ENCODE assay signal across 33 cellular contexts in genomic region chr17:69356625-69357024, GRCh38. TPM values are rescaled to one million over a fixed set of nuclear protein-coding genes. Genes with fewer than 3 reads are reported as not detected.
"Had no signal": no experiment of that assay in that cellular context is flagged by ENCODE, and none has a peak within 500 bp of the region (broad histone marks: within the 10 kb centered on the region; RNA-seq: fewer than 3 reads in every experiment).

No MANE protein-coding gene starts in this region.

- H3K4me3 ChIP-seq: MG63, PC-9, SJCRH30, SK-N-MC had no signal

- H2AFZ ChIP-seq: PC-9 had no signal

- H3K27me3 ChIP-seq: MG63, SJCRH30 had no signal

- ATAC-seq: Panc1, Right ventricle myocardium inferior, SK-N-SH treated with all-trans-retinoic acid at 6 μM for 48 hours, T-cell had no signal

- H3K4me2 ChIP-seq: PC-9 had no signal

- H3K9me3 ChIP-seq: MG63, SJCRH30 had no signal

- DNase-seq: Kasumi-1, MG63, NCI-H1048, NCI-H1092 treated with DMSO at 0.1 percent for 48 hours, NCI-H1105 treated with DMSO at 0.1 percent for 48 hours, NCI-H1417, NCI-H1436, NCI-H146, NCI-H1694, NCI-H187, NCI-H1930, NCI-H2029 treated with DMSO at 0.1 percent for 48 hours, NCI-H2081 treated with DMSO at 0.1 percent for 48 hours, NCI-H2107, NCI-H2171, NCI-H226, NCI-H446 treated with DMSO at 0.1 percent for 48 hours, NCI-H510A, NCI-H524, NCI-H526, NCI-H774, PC-9, SHP77, SIG-M5, SJCRH30, T-cell had no signal

- H3K4me3 Mint-ChIP-seq: T-cell had no signal

- H3K4me1 ChIP-seq: SJCRH30 had no signal

- H3K9me3 Mint-ChIP-seq: T-cell had no signal

- H3K36me3 ChIP-seq: MG63, SJCRH30 had no signal

- H3K27ac Mint-ChIP-seq: T-cell had no signal

- H3K27ac ChIP-seq: PC-9, RWPE1, SJCRH30, SK-N-MC had no signal

- H3K36me3 Mint-ChIP-seq: T-cell had no signal

- FAIRE-seq: RCC 7860 had no signal

RNA-seq across cellular contexts. Expression of gene ABCA5, which starts 29.7 kb away (rescaled TPM):
- total RNA-seq: M059J, SJCRH30 had no signal
